8 cellular contexts compared by ENCODE assay signal in the genomic region with DNA sequence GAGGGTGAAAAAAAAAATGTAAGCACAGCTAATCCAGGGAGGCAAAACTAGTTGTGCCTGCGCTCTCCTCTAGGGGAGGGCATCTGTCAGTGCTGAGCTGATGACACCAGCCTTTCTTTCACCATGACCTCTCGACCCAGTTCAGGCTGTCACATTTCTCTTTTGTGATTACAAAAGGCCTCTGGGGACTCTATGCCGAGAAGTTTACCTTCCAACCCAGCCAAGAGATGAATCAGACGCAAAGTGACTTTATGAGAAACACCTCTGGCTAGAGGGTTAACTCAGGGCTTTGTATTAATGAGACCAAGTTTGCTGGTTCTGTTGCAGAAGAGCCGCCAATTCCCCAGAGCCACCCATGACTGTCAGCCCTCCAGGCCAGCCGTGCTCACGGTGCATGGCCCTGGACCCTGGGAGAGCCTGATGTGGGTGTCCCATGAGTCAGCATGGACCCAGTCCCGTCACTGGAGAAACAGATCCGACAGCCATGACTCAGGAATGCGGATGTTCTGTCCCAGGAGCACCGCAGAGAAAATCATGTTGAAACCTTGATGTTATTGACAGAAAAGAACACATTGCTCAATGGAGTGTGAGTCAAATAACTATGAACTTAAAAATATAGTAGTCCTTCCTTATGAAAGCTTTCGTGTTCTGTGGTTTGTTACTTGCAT.
DNase-seq lines count a peak whose midpoint lies in the region; ATAC-seq and TF ChIP-seq lines count a peak whose summit lies in the region.

No MANE protein-coding gene starts in this region.

- ATAC-seq in HG02763 (IDR thresholded peaks at IDR 0.05; ENCODE audit: unreplicated experiment), result peak; percentile 76

- intact Hi-C loops in tibial artery (cut with DNase I; ENCODE audit: low total_unique reads), result no loop called here
- intact Hi-C loops in uterus (cut with DNase I; ENCODE audit: low total_unique reads), result no loop called here

- H3K9me3 ChIP-seq in right atrium auricular region (no peaks in the 10 kb centered on the region), tibial artery (no peaks in the 10 kb centered on the region), uterus (no peaks in the 10 kb centered on the region)

- TF ChIP-seq CTCF in right atrium auricular region (IDR thresholded peaks at IDR 0.05), result no peak
- no peak for TF ChIP-seq CTCF in tibial artery (IDR thresholded peaks at IDR 0.05)
- TF ChIP-seq CTCF in uterus (IDR thresholded peaks at IDR 0.05), result no peak

- H3K27me3 ChIP-seq in right atrium auricular region, result no peaks in the 10 kb centered on the region
- peaks cover 0 to 3% of the 10 kb centered on the region in 2 donors for H3K27me3 ChIP-seq in tibial artery
- H3K27me3 ChIP-seq in uterus, result no peaks in the 10 kb centered on the region

- no peak for TF ChIP-seq POLR2A in uterus (IDR thresholded peaks at IDR 0.05)

- no peak overlapping the region for H3K27ac ChIP-seq in right atrium auricular region
- no peak overlapping the region for H3K27ac ChIP-seq in tibial artery
- H3K27ac ChIP-seq in uterus, result no peak overlapping the region

- H3K4me1 ChIP-seq in right atrium auricular region (no peaks in the 10 kb centered on the region), tibial artery (no peaks in the 10 kb centered on the region), uterus (no peaks in the 10 kb centered on the region)

- DNase-seq in COLO829 (ENCODE audit: low spot score) (peak; percentile 40), SW 1271 (lab: John Stamatoyannopoulos, UW) (peak; percentile 67 to 77), right atrium auricular region (ENCODE audit: low spot score) (peak; percentile 84), tibial artery (peak; percentile 65 to 81), NCI-H128 (lab: John Stamatoyannopoulos, UW; ENCODE audit: unreplicated experiment) (no peak), uterus (no peak), activated gamma-delta T cell treated with Interleukin-2 at 50 U/mL for 16 hours (no peak)

- H3K4me3 ChIP-seq in right atrium auricular region (no peak overlapping the region), tibial artery (no peak overlapping the region), uterus (no peak overlapping the region)

- H3K36me3 ChIP-seq in right atrium auricular region (no peaks in the 10 kb centered on the region), tibial artery (no peaks in the 10 kb centered on the region), uterus (no peaks in the 10 kb centered on the region)

Comparison
In these comparisons a context has a peak if more than half of its experiments do, and no peak if none do; other contexts are left out.
1. DNase-seq: peak in COLO829 (single experiment), SW 1271 (2 of 2), right atrium auricular region (single experiment) and tibial artery (2 of 2); none in NCI-H128 (single experiment), uterus (0 of 2) and activated gamma-delta T cell treated with Interleukin-2 at 50 U/mL for 16 hours (single experiment).